34 cellular contexts compared by ENCODE assay signal in genomic region chr7:9071160-9071762, GRCh38.
"Had no signal": no experiment of that assay in that cellular context is flagged by ENCODE, and none has a peak within 500 bp of the region (broad histone marks: within the 10 kb centered on the region; RNA-seq: fewer than 3 reads in every experiment).

No MANE protein-coding gene starts in this region.

- H3K4me2 ChIP-seq: KMS-11 had no signal

- H3K27me3 ChIP-seq: MG63 had no signal

- H3K4me3 ChIP-seq: MG63 had no signal

- H3K36me3 ChIP-seq: MG63 had no signal

- H3K9ac ChIP-seq: KMS-11 had no signal

- DNase-seq: Karpas-422, Kasumi-1, MG63, MM.1S, MV-4-11, NCI-H1048, NCI-H1092, NCI-H1092 treated with DMSO at 0.1 percent for 48 hours, NCI-H1105, NCI-H1105 treated with DMSO at 0.1 percent for 48 hours, NCI-H1417, NCI-H1417 treated with DMSO at 0.1 percent for 48 hours, NCI-H1436, NCI-H1436 treated with DMSO at 0.1 percent for 48 hours, NCI-H146, NCI-H1694, NCI-H1694 treated with DMSO at 0.1 percent for 48 hours, NCI-H187, NCI-H187 treated with DMSO at 0.1 percent for 48 hours, NCI-H1930, NCI-H2029, NCI-H2029 treated with DMSO at 0.1 percent for 48 hours, NCI-H2081, NCI-H2081 treated with DMSO at 0.1 percent for 48 hours, NCI-H2107, NCI-H2171, NCI-H2171 treated with DMSO at 0.1 percent for 48 hours, NCI-H2227 treated with DMSO at 0.1 percent for 48 hours, NCI-H226, NCI-H345, NCI-H446, NCI-H446 treated with DMSO at 0.1 percent for 48 hours, NCI-H510A had no signal

- H3K27ac ChIP-seq: KMS-11 had no signal

- H3K9me3 ChIP-seq: MG63 had no signal
